ENCODE assay signal across 18 cellular contexts in genomic region chr14:53547593-53547992, GRCh38.
"Had no signal": no experiment of that assay in that cellular context is flagged by ENCODE, and none has a peak within 500 bp of the region (broad histone marks: within the 10 kb centered on the region; RNA-seq: fewer than 3 reads in every experiment).

No MANE protein-coding gene starts in this region.

- H3K4me3 ChIP-seq: cardiac muscle cell, hepatocyte, mucosa of descending colon, neural progenitor cell, stomach had no signal

- DNase-seq: activated CD4-positive, alpha-beta memory T cell treated with anti-CD3 and anti-CD28 coated beads, Interleukin-2, amount 10 ng/mL, durations not matched to agents 7 days and 5 days; activated CD4-positive, alpha-beta T cell treated with anti-CD3 and anti-CD28 coated beads for 48 hours; activated CD4-positive, CD25-positive, alpha-beta regulatory T cell; activated CD8-positive, alpha-beta memory T cell treated with anti-CD3 and anti-CD28 coated beads, Interleukin-2, amount 10 ng/mL, durations not matched to agents 7 days and 5 days; activated naive CD4-positive, alpha-beta T cell; activated naive CD8-positive, alpha-beta T cell treated with anti-CD3 and anti-CD28 coated beads for 36 hours; amniotic stem cell; dermis blood vessel endothelial cell; effector memory CD8-positive, alpha-beta T cell; mesenchymal stem cell; mucosa of descending colon; naive B cell; stimulated activated CD4-positive, alpha-beta T cell treated with anti-CD3 and anti-CD28 coated beads, Interleukin-2, amount 100 ng/mL, for 24 hours; stomach had no signal

- ATAC-seq: activated CD8-positive, alpha-beta memory T cell treated with anti-CD3 and anti-CD28 coated beads, Interleukin-2, amount 10 ng/mL, durations not matched to agents 7 days and 5 days; activated T-helper 17 cell treated with anti-CD3 and anti-CD28 coated beads, Interleukin-2, amount 50 U/mL, for 72 hours; effector memory CD8-positive, alpha-beta T cell; mucosa of descending colon had no signal
